7 cellular contexts compared by ENCODE assay signal in the genomic region with DNA sequence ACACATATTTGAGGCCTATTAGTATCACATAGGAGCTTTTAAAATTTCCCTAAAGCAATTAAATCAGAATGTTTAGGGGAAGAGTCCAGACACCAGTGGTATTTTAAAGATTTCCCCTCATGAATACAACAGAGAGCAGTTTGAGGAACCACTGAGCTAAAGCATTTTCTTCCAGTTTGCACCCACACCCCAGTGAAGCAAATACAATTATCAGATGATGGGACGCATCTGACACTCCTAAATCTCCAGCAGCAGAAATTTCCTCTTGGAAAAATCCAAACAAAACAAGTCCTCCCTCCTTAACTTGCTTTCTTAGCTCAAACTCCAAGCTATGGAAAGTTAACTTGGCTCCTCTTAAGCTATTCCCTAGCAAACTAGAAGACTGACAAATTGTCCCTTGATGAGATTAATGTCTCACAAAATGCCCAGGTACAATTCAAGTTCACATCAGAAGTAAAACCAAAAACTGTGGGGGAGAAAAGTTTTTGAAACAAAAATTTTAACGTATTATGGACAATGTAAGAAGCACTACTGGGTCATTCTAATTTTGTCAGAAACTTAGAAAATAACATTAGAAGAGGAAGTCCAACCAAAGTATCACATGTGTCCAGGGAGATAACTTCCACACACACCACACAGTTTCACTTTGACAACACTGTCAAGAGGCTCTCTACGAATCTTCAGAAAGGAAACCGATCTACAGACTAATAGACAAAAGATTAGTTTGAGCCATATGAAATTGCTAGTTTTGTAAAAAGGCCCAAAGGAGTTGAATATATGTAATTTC.
DNase-seq lines count a peak whose midpoint lies in the region; ATAC-seq lines count a peak whose summit lies in the region.

No MANE protein-coding gene starts in this region.

- H3K9me3 Mint-ChIP-seq in stimulated activated effector memory CD8-positive, alpha-beta T cell treated with anti-CD3 and anti-CD28 coated beads, Interleukin-12 subunit alpha, Interleukin-12 subunit beta, amount 100 ng/mL, for 72 hours: no peaks in the 10 kb centered on the region

- no peaks in the 10 kb centered on the region for H3K36me3 Mint-ChIP-seq in stimulated activated effector memory CD8-positive, alpha-beta T cell treated with anti-CD3 and anti-CD28 coated beads, Interleukin-12 subunit alpha, Interleukin-12 subunit beta, amount 100 ng/mL, for 72 hours

- H3K4me3 Mint-ChIP-seq in stimulated activated effector memory CD8-positive, alpha-beta T cell treated with anti-CD3 and anti-CD28 coated beads, Interleukin-12 subunit alpha, Interleukin-12 subunit beta, amount 100 ng/mL, for 72 hours: no peak overlapping the region

- ATAC-seq in GM19351 (IDR thresholded peaks at IDR 0.05; ENCODE audit: unreplicated experiment) (peak; percentile 86), HG03060 (IDR thresholded peaks at IDR 0.05; ENCODE audit: low read depth, unreplicated experiment) (peak; percentile 87)
- peak; percentile 69 for ATAC-seq in stimulated activated effector memory CD8-positive, alpha-beta T cell treated with anti-CD3 and anti-CD28 coated beads, Interleukin-12 subunit alpha, Interleukin-12 subunit beta, amount 100 ng/mL, for 72 hours

- DNase-seq in SKM-1 (lab: John Stamatoyannopoulos, UW; ENCODE audit: unreplicated experiment) (peak; percentile 50), EL (no peak), cerebellar cortex (ENCODE audit: low spot score) (no peak)
- DNase-seq in stimulated activated effector memory CD8-positive, alpha-beta T cell treated with anti-CD3 and anti-CD28 coated beads, Interleukin-12 subunit alpha, Interleukin-12 subunit beta, amount 100 ng/mL, for 72 hours (ENCODE audit: low spot score in 2 of 2): no peak
- no peak for DNase-seq in activated CD4-positive, alpha-beta T cell treated with anti-CD3 and anti-CD28 coated beads, Interleukin-2, amount 50 U/mL, for 4 hours

- H3K27ac Mint-ChIP-seq in stimulated activated effector memory CD8-positive, alpha-beta T cell treated with anti-CD3 and anti-CD28 coated beads, Interleukin-12 subunit alpha, Interleukin-12 subunit beta, amount 100 ng/mL, for 72 hours: peak overlapping the region; percentile 10

- peaks cover 17% of the 10 kb centered on the region for H3K4me1 Mint-ChIP-seq in stimulated activated effector memory CD8-positive, alpha-beta T cell treated with anti-CD3 and anti-CD28 coated beads, Interleukin-12 subunit alpha, Interleukin-12 subunit beta, amount 100 ng/mL, for 72 hours
